In genomic region chr5:59917121-59917520, GRCh38 we compare ENCODE assay signal across 14 cellular contexts.
"Had no signal": no experiment of that assay in that cellular context is flagged by ENCODE, and none has a peak within 500 bp of the region (broad histone marks: within the 10 kb centered on the region; RNA-seq: fewer than 3 reads in every experiment).

No MANE protein-coding gene starts in this region.

- H3K9ac ChIP-seq: neural progenitor cell had no signal

- H3K36me3 ChIP-seq: colonic mucosa, heart left ventricle, neural progenitor cell, right lobe of liver, WERI-Rb-1 had no signal

- H2AFZ ChIP-seq: neural progenitor cell had no signal

- DNase-seq: activated CD4-positive, alpha-beta memory T cell treated with anti-CD3 and anti-CD28 coated beads for 36 hours; activated naive CD4-positive, alpha-beta T cell treated with anti-CD3 and anti-CD28 coated beads, Interleukin-2, amount 50 U/mL, for 16 hours; activated T-cell treated with anti-CD3 and anti-CD28 coated beads, Interleukin-2, amount 50 U/mL, for 24 hours; caudate nucleus; colonic mucosa; heart left ventricle; naive B cell; psoas muscle; right lobe of liver; stimulated activated naive CD8-positive, alpha-beta T cell treated with anti-CD3 and anti-CD28 coated beads, Interleukin-15, Interleukin-2, amounts not matched to agents 100 U/mL and 50 U/mL, for 24 hours; T-helper 1 cell; trophoblast cell; WERI-Rb-1 had no signal

- H3K27ac ChIP-seq: colonic mucosa, heart left ventricle, neural progenitor cell, psoas muscle, right lobe of liver, WERI-Rb-1 had no signal

- H3K4me1 ChIP-seq: colonic mucosa, heart left ventricle, neural progenitor cell, psoas muscle, right lobe of liver had no signal

- H3K4me3 ChIP-seq: colonic mucosa, heart left ventricle, neural progenitor cell, psoas muscle, right lobe of liver had no signal

- H3K27me3 ChIP-seq: colonic mucosa, heart left ventricle, neural progenitor cell, right lobe of liver had no signal

- H3K9me3 ChIP-seq: colonic mucosa, heart left ventricle, psoas muscle, right lobe of liver had no signal

- H3K4me2 ChIP-seq: neural progenitor cell had no signal
